Comparison of ENCODE assay signal across 4 cellular contexts in the genomic region with DNA sequence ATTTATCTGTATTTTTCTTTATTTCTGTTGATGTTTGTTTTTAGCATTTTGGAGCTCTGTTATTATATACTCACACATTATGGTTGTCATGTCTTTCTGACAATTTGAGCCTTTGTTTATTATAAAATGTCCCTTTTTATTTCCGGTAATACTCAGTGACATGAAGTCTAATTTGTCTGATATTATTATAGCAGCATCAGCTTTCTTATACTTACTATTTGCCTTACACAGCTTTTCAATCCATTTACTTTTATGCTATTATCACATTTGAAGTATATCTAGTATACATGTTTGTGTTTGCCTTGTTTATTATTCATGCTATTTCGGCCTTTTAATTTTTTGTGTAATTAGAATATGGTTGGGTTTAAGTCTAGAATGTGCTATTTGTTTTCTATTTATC.
TF ChIP-seq lines count a peak whose summit lies in the region.

No MANE protein-coding gene starts in this region.

TF ChIP-seq in SK-N-SH treated with all-trans-retinoic acid at 6 μM for 48 hours, 23 proteins besides CTCF, POLR2A, EP300 and RAD21:
- TF ChIP-seq ZFP30 (CRISPR knock-in tag; IDR thresholded peaks at IDR 0.05) (peak; percentile 35; the same call in 1 of the 2 replicates), RARB (CRISPR knock-in tag; IDR thresholded peaks at IDR 0.05) (no peak)

TF ChIP-seq in SK-N-SH, 30 proteins besides CTCF, POLR2A, EP300 and RAD21:
- TF ChIP-seq, protein P1, sequence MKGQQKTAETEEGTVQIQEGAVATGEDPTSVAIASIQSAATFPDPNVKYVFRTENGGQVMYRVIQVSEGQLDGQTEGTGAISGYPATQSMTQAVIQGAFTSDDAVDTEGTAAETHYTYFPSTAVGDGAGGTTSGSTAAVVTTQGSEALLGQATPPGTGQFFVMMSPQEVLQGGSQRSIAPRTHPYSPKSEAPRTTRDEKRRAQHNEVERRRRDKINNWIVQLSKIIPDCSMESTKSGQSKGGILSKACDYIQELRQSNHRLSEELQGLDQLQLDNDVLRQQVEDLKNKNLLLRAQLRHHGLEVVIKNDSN (IDR thresholded peaks at IDR 0.05; ENCODE audit: borderline replicate concordance, low read depth): no peak
- TF ChIP-seq TCF12 (IDR thresholded peaks at IDR 0.05): no peak
TF ChIP-seq in SK-N-SH: peak in this region for 0.

TF ChIP-seq in K562, 482 proteins besides CTCF, POLR2A, EP300 and RAD21 (continued from another document):
- TF ChIP-seq ZNF12 (CRISPR knock-in tag; IDR thresholded peaks at IDR 0.05) (peak; percentile 91; the same call in 1 of the 2 replicates), STAT5B (CRISPR knock-in tag; IDR thresholded peaks at IDR 0.05) (no peak), ZNF143 (CRISPR knock-in tag; IDR thresholded peaks at IDR 0.05) (no peak), BCOR (IDR thresholded peaks at IDR 0.05) (no peak), SIX5 (IDR thresholded peaks at IDR 0.05; ENCODE audit: borderline replicate concordance in 1 of 2, insufficient read depth in 1 of 2, low read depth in 1 of 2, low read length in 2 of 2) (no peak), ZNF583 (CRISPR knock-in tag; IDR thresholded peaks at IDR 0.05) (no peak), TCF7L2 (IDR thresholded peaks at IDR 0.05; ENCODE audit: low read depth, low read length) (no peak)
- TF ChIP-seq, protein P2, sequence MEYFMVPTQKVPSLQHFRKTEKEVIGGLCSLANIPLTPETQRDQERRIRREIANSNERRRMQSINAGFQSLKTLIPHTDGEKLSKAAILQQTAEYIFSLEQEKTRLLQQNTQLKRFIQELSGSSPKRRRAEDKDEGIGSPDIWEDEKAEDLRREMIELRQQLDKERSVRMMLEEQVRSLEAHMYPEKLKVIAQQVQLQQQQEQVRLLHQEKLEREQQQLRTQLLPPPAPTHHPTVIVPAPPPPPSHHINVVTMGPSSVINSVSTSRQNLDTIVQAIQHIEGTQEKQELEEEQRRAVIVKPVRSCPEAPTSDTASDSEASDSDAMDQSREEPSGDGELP (CRISPR knock-in tag; IDR thresholded peaks at IDR 0.05; ENCODE audit: borderline replicate concordance): no peak

TF ChIP-seq in GM23338, 12 proteins besides CTCF, POLR2A, EP300 and RAD21:
- TF ChIP-seq, protein P3, sequence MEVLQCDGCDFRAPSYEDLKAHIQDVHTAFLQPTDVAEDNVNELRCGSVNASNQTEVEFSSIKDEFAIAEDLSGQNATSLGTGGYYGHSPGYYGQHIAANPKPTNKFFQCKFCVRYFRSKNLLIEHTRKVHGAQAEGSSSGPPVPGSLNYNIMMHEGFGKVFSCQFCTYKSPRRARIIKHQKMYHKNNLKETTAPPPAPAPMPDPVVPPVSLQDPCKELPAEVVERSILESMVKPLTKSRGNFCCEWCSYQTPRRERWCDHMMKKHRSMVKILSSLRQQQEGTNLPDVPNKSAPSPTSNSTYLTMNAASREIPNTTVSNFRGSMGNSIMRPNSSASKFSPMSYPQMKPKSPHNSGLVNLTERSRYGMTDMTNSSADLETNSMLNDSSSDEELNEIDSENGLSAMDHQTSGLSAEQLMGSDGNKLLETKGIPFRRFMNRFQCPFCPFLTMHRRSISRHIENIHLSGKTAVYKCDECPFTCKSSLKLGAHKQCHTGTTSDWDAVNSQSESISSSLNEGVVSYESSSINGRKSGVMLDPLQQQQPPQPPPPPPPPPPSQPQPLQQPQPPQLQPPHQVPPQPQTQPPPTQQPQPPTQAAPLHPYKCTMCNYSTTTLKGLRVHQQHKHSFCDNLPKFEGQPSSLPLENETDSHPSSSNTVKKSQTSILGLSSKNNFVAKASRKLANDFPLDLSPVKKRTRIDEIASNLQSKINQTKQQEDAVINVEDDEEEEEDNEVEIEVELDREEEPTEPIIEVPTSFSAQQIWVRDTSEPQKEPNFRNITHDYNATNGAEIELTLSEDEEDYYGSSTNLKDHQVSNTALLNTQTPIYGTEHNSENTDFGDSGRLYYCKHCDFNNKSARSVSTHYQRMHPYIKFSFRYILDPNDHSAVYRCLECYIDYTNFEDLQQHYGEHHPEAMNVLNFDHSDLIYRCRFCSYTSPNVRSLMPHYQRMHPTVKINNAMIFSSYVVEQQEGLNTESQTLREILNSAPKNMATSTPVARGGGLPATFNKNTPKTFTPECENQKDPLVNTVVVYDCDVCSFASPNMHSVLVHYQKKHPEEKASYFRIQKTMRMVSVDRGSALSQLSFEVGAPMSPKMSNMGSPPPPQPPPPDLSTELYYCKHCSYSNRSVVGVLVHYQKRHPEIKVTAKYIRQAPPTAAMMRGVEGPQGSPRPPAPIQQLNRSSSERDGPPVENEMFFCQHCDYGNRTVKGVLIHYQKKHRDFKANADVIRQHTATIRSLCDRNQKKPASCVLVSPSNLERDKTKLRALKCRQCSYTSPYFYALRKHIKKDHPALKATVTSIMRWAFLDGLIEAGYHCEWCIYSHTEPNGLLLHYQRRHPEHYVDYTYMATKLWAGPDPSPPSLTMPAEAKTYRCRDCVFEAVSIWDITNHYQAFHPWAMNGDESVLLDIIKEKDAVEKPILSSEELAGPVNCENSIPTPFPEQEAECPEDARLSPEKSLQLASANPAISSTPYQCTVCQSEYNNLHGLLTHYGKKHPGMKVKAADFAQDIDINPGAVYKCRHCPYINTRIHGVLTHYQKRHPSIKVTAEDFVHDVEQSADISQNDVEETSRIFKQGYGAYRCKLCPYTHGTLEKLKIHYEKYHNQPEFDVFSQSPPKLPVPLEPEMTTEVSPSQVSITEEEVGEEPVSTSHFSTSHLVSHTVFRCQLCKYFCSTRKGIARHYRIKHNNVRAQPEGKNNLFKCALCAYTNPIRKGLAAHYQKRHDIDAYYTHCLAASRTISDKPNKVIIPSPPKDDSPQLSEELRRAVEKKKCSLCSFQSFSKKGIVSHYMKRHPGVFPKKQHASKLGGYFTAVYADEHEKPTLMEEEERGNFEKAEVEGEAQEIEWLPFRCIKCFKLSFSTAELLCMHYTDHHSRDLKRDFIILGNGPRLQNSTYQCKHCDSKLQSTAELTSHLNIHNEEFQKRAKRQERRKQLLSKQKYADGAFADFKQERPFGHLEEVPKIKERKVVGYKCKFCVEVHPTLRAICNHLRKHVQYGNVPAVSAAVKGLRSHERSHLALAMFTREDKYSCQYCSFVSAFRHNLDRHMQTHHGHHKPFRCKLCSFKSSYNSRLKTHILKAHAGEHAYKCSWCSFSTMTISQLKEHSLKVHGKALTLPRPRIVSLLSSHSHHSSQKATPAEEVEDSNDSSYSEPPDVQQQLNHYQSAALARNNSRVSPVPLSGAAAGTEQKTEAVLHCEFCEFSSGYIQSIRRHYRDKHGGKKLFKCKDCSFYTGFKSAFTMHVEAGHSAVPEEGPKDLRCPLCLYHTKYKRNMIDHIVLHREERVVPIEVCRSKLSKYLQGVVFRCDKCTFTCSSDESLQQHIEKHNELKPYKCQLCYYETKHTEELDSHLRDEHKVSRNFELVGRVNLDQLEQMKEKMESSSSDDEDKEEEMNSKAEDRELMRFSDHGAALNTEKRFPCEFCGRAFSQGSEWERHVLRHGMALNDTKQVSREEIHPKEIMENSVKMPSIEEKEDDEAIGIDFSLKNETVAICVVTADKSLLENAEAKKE (CRISPR knock-in tag; IDR thresholded peaks at IDR 0.05): no peak
- TF ChIP-seq, protein P4, sequence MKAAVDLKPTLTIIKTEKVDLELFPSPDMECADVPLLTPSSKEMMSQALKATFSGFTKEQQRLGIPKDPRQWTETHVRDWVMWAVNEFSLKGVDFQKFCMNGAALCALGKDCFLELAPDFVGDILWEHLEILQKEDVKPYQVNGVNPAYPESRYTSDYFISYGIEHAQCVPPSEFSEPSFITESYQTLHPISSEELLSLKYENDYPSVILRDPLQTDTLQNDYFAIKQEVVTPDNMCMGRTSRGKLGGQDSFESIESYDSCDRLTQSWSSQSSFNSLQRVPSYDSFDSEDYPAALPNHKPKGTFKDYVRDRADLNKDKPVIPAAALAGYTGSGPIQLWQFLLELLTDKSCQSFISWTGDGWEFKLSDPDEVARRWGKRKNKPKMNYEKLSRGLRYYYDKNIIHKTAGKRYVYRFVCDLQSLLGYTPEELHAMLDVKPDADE (IDR thresholded peaks at IDR 0.05): no peak
- TF ChIP-seq ZNF114 (CRISPR knock-in tag; IDR thresholded peaks at IDR 0.05) (no peak), POLR2AphosphoS5 (IDR thresholded peaks at IDR 0.05; ENCODE audit: low read depth) (no peak), STAT1 (IDR thresholded peaks at IDR 0.05; ENCODE audit: unreplicated experiment) (no peak), EZH2 (IDR thresholded peaks at IDR 0.05; ENCODE audit: low read depth, unreplicated experiment) (no peak), EZH2phosphoT487 (IDR thresholded peaks at IDR 0.05; ENCODE audit: unreplicated experiment) (no peak), NANOG (IDR thresholded peaks at IDR 0.05; ENCODE audit: borderline replicate concordance) (no peak), ZNF331 (CRISPR knock-in tag; IDR thresholded peaks at IDR 0.05; ENCODE audit: low read depth) (no peak), CREB1 (CRISPR knock-in tag; IDR thresholded peaks at IDR 0.05; ENCODE audit: low read depth) (no peak)
